ENCODE assay signal across 2 cellular contexts in the genomic region with DNA sequence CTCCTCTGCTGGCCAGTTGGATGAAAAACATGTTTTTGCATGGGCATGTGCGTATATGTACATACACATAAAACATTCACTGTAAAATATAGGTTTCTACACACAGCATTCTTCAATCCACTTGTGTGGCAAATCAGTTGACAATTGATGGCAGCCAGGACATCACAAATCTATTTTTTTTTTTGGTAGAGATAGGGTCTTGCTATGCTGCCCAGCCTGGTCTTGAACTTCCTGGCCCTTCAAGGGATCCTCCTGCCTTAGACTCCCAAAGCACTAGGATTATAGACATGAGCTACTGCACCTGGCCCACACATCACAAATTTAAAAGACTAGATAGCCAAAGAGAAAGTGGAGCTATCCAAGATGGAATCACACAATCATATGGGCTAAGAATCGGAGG.
TF ChIP-seq lines count a peak whose summit lies in the region.

No MANE protein-coding gene starts in this region.

TF ChIP-seq in HEK293, 187 proteins besides CTCF, POLR2A, EP300 and RAD21 (continued from another document):
- TF ChIP-seq, protein P1, sequence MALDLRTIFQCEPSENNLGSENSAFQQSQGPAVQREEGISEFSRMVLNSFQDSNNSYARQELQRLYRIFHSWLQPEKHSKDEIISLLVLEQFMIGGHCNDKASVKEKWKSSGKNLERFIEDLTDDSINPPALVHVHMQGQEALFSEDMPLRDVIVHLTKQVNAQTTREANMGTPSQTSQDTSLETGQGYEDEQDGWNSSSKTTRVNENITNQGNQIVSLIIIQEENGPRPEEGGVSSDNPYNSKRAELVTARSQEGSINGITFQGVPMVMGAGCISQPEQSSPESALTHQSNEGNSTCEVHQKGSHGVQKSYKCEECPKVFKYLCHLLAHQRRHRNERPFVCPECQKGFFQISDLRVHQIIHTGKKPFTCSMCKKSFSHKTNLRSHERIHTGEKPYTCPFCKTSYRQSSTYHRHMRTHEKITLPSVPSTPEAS (tag by site-specific recombination; IDR thresholded peaks at IDR 0.05): no peak

TF ChIP-seq in K562, 482 proteins besides CTCF, POLR2A, EP300 and RAD21 (continued from another document):
- no peak for TF ChIP-seq NR0B1 (IDR thresholded peaks at IDR 0.05; ENCODE audit: partially characterized antibody)
- peak; percentile 73 for TF ChIP-seq ZNF121 (CRISPR knock-in tag; conservative IDR thresholded peaks at IDR 0.05)
